ENCODE assay signal across 8 cellular contexts in the genomic region with DNA sequence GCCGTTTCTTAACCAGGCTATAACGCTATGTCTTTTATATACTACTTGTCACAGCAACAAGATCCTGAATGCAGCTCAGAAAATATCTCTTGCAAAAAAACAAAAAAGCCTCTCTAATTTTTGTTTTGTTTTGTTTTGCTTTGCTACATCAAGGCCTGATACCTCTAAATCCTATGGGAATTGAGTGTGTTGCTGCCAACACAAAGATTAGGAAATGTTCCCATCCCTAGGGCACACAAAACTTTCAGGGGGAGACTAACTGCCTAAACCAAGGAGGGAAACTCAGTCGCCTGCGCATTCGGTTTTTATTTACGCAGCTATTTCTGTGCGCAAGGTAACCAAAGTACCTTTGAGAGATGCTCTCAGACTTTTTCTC. TPM values are rescaled to one million over a fixed set of nuclear protein-coding genes. Genes with fewer than 3 reads are reported as not detected.
A peak's percentile ranks its signal among the peaks of the same experiment; 100 is the strongest.
DNase-seq lines count a peak whose midpoint lies in the region; ATAC-seq, FAIRE-seq and TF ChIP-seq lines count a peak whose summit lies in the region.

No MANE protein-coding gene starts in this region.

- in situ Hi-C loops in gastrocnemius medialis (cut with MboI; ENCODE audit: low sequenced_read_pairs in 4 of 4): loop anchor here (5.0 to 25.0 kb wide), 6 partner anchors 213 to 324 kb away; a partner anchor contains a TSS

- no peak for TF ChIP-seq POLR2A in gastrocnemius medialis (IDR thresholded peaks at IDR 0.05)

- FAIRE-seq in GM19239 (lab: Jason Lieb, UNC) (peak; percentile 94), HTR-8/SVneo (lab: Jason Lieb, UNC) (no peak)

- H3K9me3 ChIP-seq in SK-N-MC (ENCODE audit: low read depth, low read length) (no peaks in the 10 kb centered on the region), gastrocnemius medialis (no peaks in the 10 kb centered on the region)

- H3K9ac ChIP-seq in SK-N-MC (ENCODE audit: insufficient read length): peak overlapping the region; percentile 57

- intact Hi-C loops in gastrocnemius medialis (cut with DNase I; ENCODE audit: low total_unique reads): no loop called here

- TF ChIP-seq CTCF in fibroblast of mammary gland (conservative IDR thresholded peaks at IDR 0.05; ENCODE audit: control insufficient read depth, insufficient read depth, low read depth, low read length) (no peak), gastrocnemius medialis (IDR thresholded peaks at IDR 0.05 in 4 of 5, conservative IDR thresholded peaks at IDR 0.05 in 1 of 5) (no peak)

- H3K4me1 ChIP-seq in gastrocnemius medialis: peaks cover 39 to 47% of the 10 kb centered on the region in 2 donors

- H3K36me3 ChIP-seq in SK-N-MC (ENCODE audit: insufficient read depth, low read length) (no peaks in the 10 kb centered on the region), gastrocnemius medialis (no peaks in the 10 kb centered on the region)

- DNase-seq in GM19239 (ENCODE audit: insufficient read length, low spot score): no peak
- DNase-seq in SK-N-MC (ENCODE audit: low read depth, low spot score): no peak
- DNase-seq in fibroblast of mammary gland (ENCODE audit: low read depth): peak; percentile 70
- no peak for DNase-seq in gastrocnemius medialis
- no peak for DNase-seq in NCI-H774 (lab: John Stamatoyannopoulos, UW)
- no peak for DNase-seq in 8988T
- no peak for DNase-seq in HTR-8/SVneo (ENCODE audit: insufficient read length, low spot score)

- no peak overlapping the region for H3K27ac ChIP-seq in SK-N-MC
- peak overlapping the region; percentile 78 to 96 (median 82) for H3K27ac ChIP-seq in gastrocnemius medialis

- ATAC-seq in gastrocnemius medialis: no peak
- ATAC-seq in GM21825 (IDR thresholded peaks at IDR 0.05; ENCODE audit: unreplicated experiment): no peak

- H3K4me3 ChIP-seq in SK-N-MC (peak overlapping the region; percentile 82), fibroblast of mammary gland (ENCODE audit: control insufficient read depth, low read depth, low read length) (peak overlapping the region; percentile 67), gastrocnemius medialis (peak overlapping the region; percentile 57 to 81 (median 63))

- no peaks in the 10 kb centered on the region for H3K27me3 ChIP-seq in gastrocnemius medialis

RNA-seq across cellular contexts. Expression of a gene that starts 1.7 kb away (rescaled TPM):
- 10 to 100 TPM; 30.4 to 66.5 (median 40.5) TPM for total RNA-seq in gastrocnemius medialis
